ENCODE assay signal across 13 cellular contexts in genomic region chr5:56457887-56458451, GRCh38.
DNase-seq lines count a peak whose midpoint lies in the region; ATAC-seq and TF ChIP-seq lines count a peak whose summit lies in the region.
"Had no signal": no experiment of that assay in that cellular context is flagged by ENCODE, and none has a peak within 500 bp of the region (broad histone marks: within the 10 kb centered on the region; RNA-seq: fewer than 3 reads in every experiment).

No MANE protein-coding gene starts in this region.

- no peak overlapping the region for H2BK120ac ChIP-seq in neuronal stem cell (ENCODE audit: low read depth, low read length)

- peak overlapping the region; percentile 92 to 99 for H3K27ac ChIP-seq in SK-N-SH (ENCODE audit: low read depth in 2 of 2, low read length in 1 of 2)
- no peak overlapping the region for H3K27ac ChIP-seq in neuronal stem cell (replicated peaks; ENCODE audit: low read length)
- H3K27ac ChIP-seq in OCI-LY7 (ENCODE audit: low read depth, low read length, poor library complexity, severe bottlenecking) = no peak overlapping the region
- no peak overlapping the region for H3K27ac ChIP-seq in foreskin keratinocyte
- H3K27ac ChIP-seq: upper lobe of right lung had no signal

- H3K9me2 ChIP-seq in SK-N-SH = no peaks in the 10 kb centered on the region
- no peaks in the 10 kb centered on the region for H3K9me2 ChIP-seq in OCI-LY7 (ENCODE audit: insufficient read depth, low read length)

- H3K79me1 ChIP-seq in neuronal stem cell (ENCODE audit: low read depth, low read length) = no peaks in the 10 kb centered on the region

- no peak for ATAC-seq in HG03469 (IDR thresholded peaks at IDR 0.05; ENCODE audit: unreplicated experiment)
- no peak for ATAC-seq in foreskin keratinocyte
- ATAC-seq: upper lobe of right lung had no signal

- H3K36me3 ChIP-seq in SK-N-SH (replicated peaks in 1 of 2; ENCODE audit: control insufficient read depth in 1 of 2, insufficient read depth in 2 of 2, low read length in 1 of 2) (no peaks in the 10 kb centered on the region), neuronal stem cell (replicated peaks in 1 of 2; ENCODE audit: control insufficient read depth in 2 of 2, insufficient read depth in 2 of 2, low read length in 2 of 2) (no peaks in the 10 kb centered on the region), OCI-LY7 (ENCODE audit: insufficient read depth, low read length) (no peaks in the 10 kb centered on the region)
- H3K36me3 ChIP-seq: upper lobe of right lung had no signal

- H3K4me3 ChIP-seq in SK-N-SH (ENCODE audit: low read depth in 2 of 2, low read length in 1 of 2) (peak overlapping the region in 1 of 2 experiments; percentile 21; a peak in 1 of 4 replicates), neuronal stem cell (ENCODE audit: low read length in 2 of 2) (no peak overlapping the region), OCI-LY7 (ENCODE audit: low read depth, low read length, poor library complexity, severe bottlenecking) (no peak overlapping the region)
- H3K4me3 ChIP-seq: upper lobe of right lung had no signal

- intact Hi-C loops in OCI-LY7 (cut with micrococcal nuclease; ENCODE audit: unreplicated experiment) = no loop called here

- H3K9ac ChIP-seq in SK-N-SH (peak overlapping the region; percentile 50), neuronal stem cell (ENCODE audit: low read depth, low read length, poor library complexity) (no peak overlapping the region)

- H3K4me1 ChIP-seq in SK-N-SH (ENCODE audit: control insufficient read depth in 1 of 2, insufficient read depth in 2 of 2, low read depth in 1 of 2, low read length in 1 of 2) (peaks cover 22 to 59% of the 10 kb centered on the region in 2 experiments; a peak in 3 of 4 replicates), neuronal stem cell (ENCODE audit: control insufficient read depth in 2 of 2, insufficient read depth in 1 of 2, low read depth in 1 of 2, low read length in 2 of 2) (peaks cover 0 to 3% of the 10 kb centered on the region in 2 donors), OCI-LY7 (ENCODE audit: insufficient read depth, low read length, poor library complexity, severe bottlenecking) (no peaks in the 10 kb centered on the region), foreskin keratinocyte (no peaks in the 10 kb centered on the region)
- H3K4me1 ChIP-seq: upper lobe of right lung had no signal

- peak overlapping the region; percentile 54 for H2AFZ ChIP-seq in SK-N-SH (ENCODE audit: low read depth)
- no peak overlapping the region for H2AFZ ChIP-seq in neuronal stem cell (ENCODE audit: low read length)
- H2AFZ ChIP-seq in OCI-LY7 (ENCODE audit: low read length) = no peak overlapping the region

- H3K79me2 ChIP-seq in SK-N-SH (ENCODE audit: insufficient read depth) = no peaks in the 10 kb centered on the region
- H3K79me2 ChIP-seq in OCI-LY7 (ENCODE audit: insufficient read depth, low read depth, low read length) = no peaks in the 10 kb centered on the region

- BruUV-seq in OCI-LY7 (replicated peaks; lab: Mats Ljungman, UMichigan) = no TSS peak

- no peak overlapping the region for H2BK15ac ChIP-seq in neuronal stem cell (ENCODE audit: low read length)

- H3K4me2 ChIP-seq in SK-N-SH (peak overlapping the region; percentile 66), neuronal stem cell (ENCODE audit: insufficient read depth, low read length, poor library complexity, severe bottlenecking) (no peak overlapping the region), OCI-LY7 (ENCODE audit: low read length) (no peak overlapping the region)

- TF ChIP-seq CTCF in SK-N-SH (IDR thresholded peaks at IDR 0.05) = no peak
- TF ChIP-seq CTCF in OCI-LY7 (conservative IDR thresholded peaks at IDR 0.05; ENCODE audit: low read length) = no peak
- TF ChIP-seq CTCF in foreskin keratinocyte (conservative IDR thresholded peaks at IDR 0.05) = no peak

- no peak overlapping the region for H3K23ac ChIP-seq in neuronal stem cell (ENCODE audit: low read depth, low read length, poor library complexity)

- H3K4ac ChIP-seq in neuronal stem cell (ENCODE audit: low read length) = no peak overlapping the region

- no peak; the same call in 1 of the 2 replicates for TF ChIP-seq RAD21 in SK-N-SH (IDR thresholded peaks at IDR 0.05; ENCODE audit: low read length)

- H3K9me3 ChIP-seq in SK-N-SH = no peaks in the 10 kb centered on the region
- H3K9me3 ChIP-seq in neuronal stem cell (replicated peaks in 1 of 2; ENCODE audit: control insufficient read depth in 2 of 2, insufficient read depth in 1 of 2, low read depth in 1 of 2, low read length in 2 of 2) = no peaks in the 10 kb centered on the region
- no peaks in the 10 kb centered on the region for H3K9me3 ChIP-seq in OCI-LY7 (ENCODE audit: low read length)
- H3K9me3 ChIP-seq: upper lobe of right lung had no signal

- no peak overlapping the region for H4K91ac ChIP-seq in neuronal stem cell (ENCODE audit: low read depth, low read length, poor library complexity)

- POLR2A ChIA-PET in SK-N-SH (lab: Yijun Ruan, JAX) = interaction anchor here (0.6 to 1.7 kb wide), 6 partner anchors 10 to 255 kb away, joined by 3 to 6 read pairs (median 4); no protein-coding TSS in a partner anchor
- POLR2A ChIA-PET in OCI-LY7 (lab: Charles Lee) = interaction anchor here (1.6 kb wide), 1 partner anchor 10 kb away, joined by 4 read pairs; no protein-coding TSS in a partner anchor

- CTCF ChIA-PET in SK-N-SH (lab: Yijun Ruan, JAX) (interaction anchor here (1.2 to 1.5 kb wide), 4 partner anchors 24 to 188 kb away, joined by 3 to 4 read pairs (median 4); no protein-coding TSS in a partner anchor), OCI-LY7 (lab: Charles Lee; ENCODE audit: unreplicated experiment) (interaction anchor here (0.5 kb wide), 1 partner anchor 134 kb away, joined by 4 read pairs; no protein-coding TSS in a partner anchor)

- H2AK5ac ChIP-seq in neuronal stem cell (ENCODE audit: low read depth, low read length) = no peak overlapping the region

- no peaks in the 10 kb centered on the region for H4K20me1 ChIP-seq in SK-N-SH (ENCODE audit: insufficient read depth)
- H4K20me1 ChIP-seq in OCI-LY7 (ENCODE audit: insufficient read depth, low read length) = no peaks in the 10 kb centered on the region

- no peak overlapping the region for H4K8ac ChIP-seq in neuronal stem cell (ENCODE audit: low read depth, low read length)

- 9% methylated on average over 5 of the region's 5 CpGs for WGBS in SK-N-SH (ENCODE audit: low lambda C conversion rate)
- no CpG with 5 or more reads among the region's 5 CpGs for WGBS in neuronal stem cell (ENCODE audit: extremely low coverage in 2 of 2, insufficient read length in 2 of 2, insufficient replicate concordance in 1 of 2), 2 donors

- DNase-seq in AG08395 (ENCODE audit: low spot score) (peak; percentile 69), SK-N-SH (peak; percentile 45), fibroblast of peridontal ligament (ENCODE audit: extremely low read depth) (peak; percentile 12), neuronal stem cell (ENCODE audit: low spot score) (no peak), NCI-H1417 treated with DMSO at 0.1 percent for 48 hours (lab: John Stamatoyannopoulos, UW) (no peak), OCI-LY7 (ENCODE audit: low spot score) (no peak), foreskin keratinocyte (no peak)
- DNase-seq: activated T-cell treated with anti-CD3 and anti-CD28 coated beads, Interleukin-2, amount 50 U/mL, for 1 hour; DMS53; NCI-H1436 treated with DMSO at 0.1 percent for 48 hours; NCI-H69; upper lobe of right lung had no signal

- peak overlapping the region; percentile 34 for H3K18ac ChIP-seq in neuronal stem cell (ENCODE audit: low read length)

- H3K14ac ChIP-seq in neuronal stem cell (ENCODE audit: low read length) = no peak overlapping the region

- H3K27me3 ChIP-seq in SK-N-SH (ENCODE audit: insufficient read depth) (no peaks in the 10 kb centered on the region), neuronal stem cell (ENCODE audit: control insufficient read depth in 3 of 3, insufficient read depth in 3 of 3, low read depth in 1 of 3, low read length in 3 of 3) (no peaks in the 10 kb centered on the region), foreskin keratinocyte (no peaks in the 10 kb centered on the region)
- H3K27me3 ChIP-seq: upper lobe of right lung had no signal

- no peak overlapping the region for H2BK12ac ChIP-seq in neuronal stem cell (ENCODE audit: low read length)

- no peak overlapping the region for H2BK5ac ChIP-seq in neuronal stem cell (ENCODE audit: low read length)

- TF ChIP-seq EP300 in SK-N-SH (IDR thresholded peaks at IDR 0.05; ENCODE audit: borderline replicate concordance in 1 of 2, low read depth in 1 of 2, low read length in 1 of 2) = peak; percentile 25 to 89; a peak in 2 of 4 replicates

- H3F3A ChIP-seq in SK-N-SH (replicated peaks; ENCODE audit: insufficient read depth) = peaks cover 12% of the 10 kb centered on the region

TF ChIP-seq in SK-N-SH, 30 proteins besides CTCF, POLR2A, EP300 and RAD21 (continues in another document):
- TF ChIP-seq GATA2 (CRISPR knock-in tag; IDR thresholded peaks at IDR 0.05) (peak; percentile 55; the same call in 1 of the 2 replicates), TEAD4 (IDR thresholded peaks at IDR 0.05; ENCODE audit: borderline replicate concordance, insufficient read depth) (peak; percentile 45; the same call in 1 of the 2 replicates), ELF1 (IDR thresholded peaks at IDR 0.05) (no peak), NFIC (IDR thresholded peaks at IDR 0.05; ENCODE audit: borderline replicate concordance) (peak; percentile 48; the same call in 1 of the 2 replicates)
- TF ChIP-seq, protein P1, sequence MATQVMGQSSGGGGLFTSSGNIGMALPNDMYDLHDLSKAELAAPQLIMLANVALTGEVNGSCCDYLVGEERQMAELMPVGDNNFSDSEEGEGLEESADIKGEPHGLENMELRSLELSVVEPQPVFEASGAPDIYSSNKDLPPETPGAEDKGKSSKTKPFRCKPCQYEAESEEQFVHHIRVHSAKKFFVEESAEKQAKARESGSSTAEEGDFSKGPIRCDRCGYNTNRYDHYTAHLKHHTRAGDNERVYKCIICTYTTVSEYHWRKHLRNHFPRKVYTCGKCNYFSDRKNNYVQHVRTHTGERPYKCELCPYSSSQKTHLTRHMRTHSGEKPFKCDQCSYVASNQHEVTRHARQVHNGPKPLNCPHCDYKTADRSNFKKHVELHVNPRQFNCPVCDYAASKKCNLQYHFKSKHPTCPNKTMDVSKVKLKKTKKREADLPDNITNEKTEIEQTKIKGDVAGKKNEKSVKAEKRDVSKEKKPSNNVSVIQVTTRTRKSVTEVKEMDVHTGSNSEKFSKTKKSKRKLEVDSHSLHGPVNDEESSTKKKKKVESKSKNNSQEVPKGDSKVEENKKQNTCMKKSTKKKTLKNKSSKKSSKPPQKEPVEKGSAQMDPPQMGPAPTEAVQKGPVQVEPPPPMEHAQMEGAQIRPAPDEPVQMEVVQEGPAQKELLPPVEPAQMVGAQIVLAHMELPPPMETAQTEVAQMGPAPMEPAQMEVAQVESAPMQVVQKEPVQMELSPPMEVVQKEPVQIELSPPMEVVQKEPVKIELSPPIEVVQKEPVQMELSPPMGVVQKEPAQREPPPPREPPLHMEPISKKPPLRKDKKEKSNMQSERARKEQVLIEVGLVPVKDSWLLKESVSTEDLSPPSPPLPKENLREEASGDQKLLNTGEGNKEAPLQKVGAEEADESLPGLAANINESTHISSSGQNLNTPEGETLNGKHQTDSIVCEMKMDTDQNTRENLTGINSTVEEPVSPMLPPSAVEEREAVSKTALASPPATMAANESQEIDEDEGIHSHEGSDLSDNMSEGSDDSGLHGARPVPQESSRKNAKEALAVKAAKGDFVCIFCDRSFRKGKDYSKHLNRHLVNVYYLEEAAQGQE (IDR thresholded peaks at IDR 0.05; ENCODE audit: low read depth, low read length) = 0 out of 2 replicates have a peak, but pooled peaks have one; percentile 35

Comparison
In these comparisons a context has a peak if more than half of its experiments do, and no peak if none do; other contexts are left out.
1. DNase-seq: peak in AG08395 (single experiment), SK-N-SH (single experiment) and fibroblast of peridontal ligament (single experiment); none in neuronal stem cell (single experiment), NCI-H1417 treated with DMSO at 0.1 percent for 48 hours (single experiment), OCI-LY7 (single experiment) and foreskin keratinocyte (0 of 2).
2. H3K27ac ChIP-seq: peak in SK-N-SH (2 of 2); none in neuronal stem cell (single experiment), OCI-LY7 (single experiment) and foreskin keratinocyte (single experiment).